8 cellular contexts compared by ENCODE assay signal in the genomic region with DNA sequence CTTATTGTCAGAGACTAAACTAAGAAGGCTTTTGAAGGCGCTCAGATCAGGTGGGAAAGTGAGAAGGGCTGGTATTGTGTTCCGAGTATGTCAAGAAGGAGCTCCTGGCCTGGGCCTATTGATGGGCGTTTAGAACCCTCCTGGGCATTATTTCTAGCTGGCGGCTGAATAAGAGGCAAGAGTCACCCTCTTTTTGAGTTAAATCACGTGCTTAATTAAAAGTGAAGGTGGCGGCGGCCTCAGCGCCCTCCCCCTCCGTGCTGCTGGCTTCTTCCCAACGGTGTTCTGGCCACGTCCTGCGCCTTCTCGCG. TPM values are rescaled to one million over a fixed set of nuclear protein-coding genes. Genes with fewer than 3 reads are reported as not detected.
DNase-seq lines count a peak whose midpoint lies in the region; ATAC-seq and TF ChIP-seq lines count a peak whose summit lies in the region.

No MANE protein-coding gene starts in this region.

- H3K18ac ChIP-seq in IMR-90 (ENCODE audit: low read depth, low read length), result no peak overlapping the region

- H3K4me3 Mint-ChIP-seq in CD8-positive, alpha-beta T cell, result peak overlapping the region; percentile 76
- H3K4me3 Mint-ChIP-seq in nephron progenitor cell, result peak overlapping the region; percentile 77

- TF ChIP-seq POLR2A in IMR-90 (IDR thresholded peaks at IDR 0.05; ENCODE audit: low read depth, low read length), result no peak

- no peak for TF ChIP-seq CTCF in CD8-positive, alpha-beta T cell (IDR thresholded peaks at IDR 0.05)
- no peak for TF ChIP-seq CTCF in IMR-90 (conservative IDR thresholded peaks at IDR 0.05; ENCODE audit: low read depth, low read length)
- TF ChIP-seq CTCF in choroid plexus epithelial cell (conservative IDR thresholded peaks at IDR 0.05; ENCODE audit: low read depth, low read length), result no peak
- TF ChIP-seq CTCF in nephron progenitor cell (IDR thresholded peaks at IDR 0.05), result no peak

- H4K5ac ChIP-seq in IMR-90 (ENCODE audit: low read depth, low read length), result no peak overlapping the region

- H2AK5ac ChIP-seq in IMR-90 (ENCODE audit: low read depth, low read length), result no peak overlapping the region

- peaks cover 23% of the 10 kb centered on the region for H3K9me3 Mint-ChIP-seq in CD8-positive, alpha-beta T cell
- peaks cover 29% of the 10 kb centered on the region for H3K9me3 Mint-ChIP-seq in nephron progenitor cell

- H3K23ac ChIP-seq in IMR-90 (ENCODE audit: low read depth, low read length), result no peak overlapping the region

- H2AK9ac ChIP-seq in IMR-90 (replicated peaks; ENCODE audit: low read depth, low read length, poor library complexity), result peak overlapping the region; percentile 19

- ATAC-seq in CD8-positive, alpha-beta T cell, result no peak
- ATAC-seq in IMR-90 (ENCODE audit: low read depth) (no peak; the same call in 1 of the 2 replicates), HG03045 (IDR thresholded peaks at IDR 0.05; ENCODE audit: unreplicated experiment) (no peak), sciatic nerve (no peak), GM18873 (IDR thresholded peaks at IDR 0.05; ENCODE audit: low FRiP score, unreplicated experiment) (no peak)

- no peak overlapping the region for H4K8ac ChIP-seq in IMR-90 (ENCODE audit: low read depth in 2 of 2, low read length in 2 of 2)

- no peaks in the 10 kb centered on the region for H3K9me1 ChIP-seq in IMR-90 (ENCODE audit: insufficient read depth, low read length)

- POLR2A ChIA-PET in CD8-positive, alpha-beta T cell (lab: Charles Lee), result interaction anchor here (0.9 to 1.2 kb wide), 4 partner anchors 9 to 21 kb away, joined by 3 to 6 read pairs (median 4); a partner anchor contains a TSS
- POLR2A ChIA-PET in IMR-90 (lab: Charles Lee; ENCODE audit: unreplicated experiment), result no interaction called here

- TF ChIP-seq RAD21 in IMR-90 (IDR thresholded peaks at IDR 0.05; ENCODE audit: low read length), result no peak

- no peak overlapping the region for H2BK15ac ChIP-seq in IMR-90 (ENCODE audit: low read depth, low read length)

- H4K91ac ChIP-seq in IMR-90 (ENCODE audit: insufficient read depth, low read depth, low read length), result no peak overlapping the region

- no peaks in the 10 kb centered on the region for H3K79me1 ChIP-seq in IMR-90 (ENCODE audit: low read depth in 1 of 2, low read length in 2 of 2)

- peaks cover 18% of the 10 kb centered on the region for H3K4me1 Mint-ChIP-seq in CD8-positive, alpha-beta T cell (ENCODE audit: low read depth)
- peaks cover 14% of the 10 kb centered on the region for H3K4me1 Mint-ChIP-seq in nephron progenitor cell

- no peak overlapping the region for H2BK20ac ChIP-seq in IMR-90 (ENCODE audit: low read depth, low read length)

- peak overlapping the region; percentile 48 for H3K4me3 ChIP-seq in CD8-positive, alpha-beta T cell (ENCODE audit: low read depth, low read length)
- no peak overlapping the region for H3K4me3 ChIP-seq in IMR-90 (ENCODE audit: insufficient read depth, low read depth, low read length)
- H3K4me3 ChIP-seq in choroid plexus epithelial cell (ENCODE audit: low read depth, low read length), result peak overlapping the region; percentile 39

- no peaks in the 10 kb centered on the region for H4K20me1 ChIP-seq in IMR-90 (ENCODE audit: insufficient read depth, low read length)

- dilution Hi-C loops in IMR-90 (cut with HindIII; ENCODE audit: low sequenced_read_pairs, unreplicated experiment), result no loop called here

- H2AFZ ChIP-seq in IMR-90 (replicated peaks; ENCODE audit: low read length, poor library complexity), result peak overlapping the region; percentile 53

- H3K4me1 ChIP-seq in CD8-positive, alpha-beta T cell (ENCODE audit: insufficient read depth, low read length), result peaks cover 13% of the 10 kb centered on the region
- peaks cover 2% of the 10 kb centered on the region; the same call in 1 of the 2 replicates for H3K4me1 ChIP-seq in IMR-90 (ENCODE audit: control insufficient read depth, insufficient read depth, low read length)

- no peak overlapping the region for H2BK120ac ChIP-seq in IMR-90 (ENCODE audit: low read depth, low read length)

- H3K4ac ChIP-seq in IMR-90 (ENCODE audit: low read depth, low read length), result no peak overlapping the region

- no peak overlapping the region for H3K56ac ChIP-seq in IMR-90 (ENCODE audit: extremely low read depth, insufficient read depth, low read length)

- H3K27ac ChIP-seq in CD8-positive, alpha-beta T cell (ENCODE audit: low read depth, low read length), result no peak overlapping the region
- H3K27ac ChIP-seq in IMR-90 (ENCODE audit: insufficient read depth, low read length), result no peak overlapping the region

- H3K27me3 Mint-ChIP-seq in CD8-positive, alpha-beta T cell (ENCODE audit: low read depth), result peaks cover 52% of the 10 kb centered on the region
- peaks cover 99% of the 10 kb centered on the region for H3K27me3 Mint-ChIP-seq in nephron progenitor cell (ENCODE audit: low read depth, poor library complexity)

- no peak overlapping the region for H3K9ac ChIP-seq in IMR-90 (ENCODE audit: low read depth, low read length)

- H3K4me2 ChIP-seq in IMR-90 (ENCODE audit: low read depth, low read length), result peak overlapping the region; percentile 18; the same call in 1 of the 2 replicates

- DNase-seq in CD8-positive, alpha-beta T cell, result no peak
- DNase-seq in IMR-90, result no peak
- DNase-seq in choroid plexus epithelial cell (ENCODE audit: low read depth), result no peak
- no peak for DNase-seq in nephron progenitor cell
- no peak for DNase-seq in T-helper 9 cell
- no peak for DNase-seq in sciatic nerve (ENCODE audit: low spot score)

- peaks cover 4% of the 10 kb centered on the region for H3K36me3 Mint-ChIP-seq in CD8-positive, alpha-beta T cell
- H3K36me3 Mint-ChIP-seq in nephron progenitor cell (ENCODE audit: low read depth), result peaks cover 8% of the 10 kb centered on the region

- H3K9me3 ChIP-seq in CD8-positive, alpha-beta T cell (ENCODE audit: low read length), result no peaks in the 10 kb centered on the region
- H3K9me3 ChIP-seq in IMR-90 (ENCODE audit: control insufficient read depth, insufficient read depth, low read length), result peaks cover 13% of the 10 kb centered on the region

- H3K27ac Mint-ChIP-seq in CD8-positive, alpha-beta T cell, result no peak overlapping the region
- no peak overlapping the region for H3K27ac Mint-ChIP-seq in nephron progenitor cell

- H3K27me3 ChIP-seq in CD8-positive, alpha-beta T cell (ENCODE audit: insufficient read depth, low read length), result peaks cover 31% of the 10 kb centered on the region
- H3K27me3 ChIP-seq in IMR-90 (ENCODE audit: control insufficient read depth, insufficient read depth, low read length), result peaks cover 51% of the 10 kb centered on the region

- CTCF ChIA-PET in CD8-positive, alpha-beta T cell (lab: Charles Lee), result interaction anchor here (1.0 to 3.0 kb wide), 4 partner anchors 9 to 22 kb away, joined by 3 to 11 read pairs (median 4); no protein-coding TSS in a partner anchor
- CTCF ChIA-PET in IMR-90 (lab: Yijun Ruan, JAX), result interaction anchor here (0.6 kb wide), 1 partner anchor 38 kb away, joined by 7 read pairs; no protein-coding TSS in a partner anchor

- 12% methylated on average over 14 of the region's 14 CpGs; no CpG with 5 or more reads in 1 of the 2 experiments for WGBS in IMR-90 (ENCODE audit: extremely low coverage in 2 of 2, insufficient read length in 1 of 2), 2 experiments

- in situ Hi-C loops in IMR-90 (cut with MboI; ENCODE audit: low sequenced_read_pairs), result no loop called here

- no TSS peak for BruUV-seq in IMR-90 (replicated peaks; lab: Mats Ljungman, UMichigan)

- H3K14ac ChIP-seq in IMR-90 (replicated peaks; ENCODE audit: low read depth, low read length), result no peak overlapping the region

- intact Hi-C loops in CD8-positive, alpha-beta T cell (cut with DNase I, micrococcal nuclease), result no loop called here
- intact Hi-C loops in IMR-90 (cut with micrococcal nuclease), result no loop called here
- intact Hi-C loops in sciatic nerve (cut with DNase I), result no loop called here

- no peaks in the 10 kb centered on the region for H3K36me3 ChIP-seq in CD8-positive, alpha-beta T cell (ENCODE audit: insufficient read depth, low read length)
- H3K36me3 ChIP-seq in IMR-90 (ENCODE audit: control insufficient read depth, insufficient read depth, low read length), result no peaks in the 10 kb centered on the region

- no peak overlapping the region for H2BK5ac ChIP-seq in IMR-90 (ENCODE audit: low read depth, low read length, poor library complexity, severe bottlenecking)

TF ChIP-seq in IMR-90, 13 proteins besides CTCF, POLR2A, EP300 and RAD21:
- no peak for TF ChIP-seq CEBPB (IDR thresholded peaks at IDR 0.05; ENCODE audit: low read depth, low read length)

RNA-seq across cellular contexts. Expression of a gene that starts 21.0 kb away (rescaled TPM):
- 1 to 10 TPM; 6.3 to 7.7 TPM for total RNA-seq in CD8-positive, alpha-beta T cell
- total RNA-seq in IMR-90 (2012; rRNA removed) (66.4 and 80.7 TPM in 2 replicates), sciatic nerve (82.8 TPM)
- 50.1 and 60.4 TPM in 2 replicates for polyA plus RNA-seq in IMR-90 (2012; rRNA removed)
- polyA plus RNA-seq in IMR-90 (2012; cell fraction: cytosol; rRNA removed), result 23.3 and 26.6 TPM in 2 replicates
- polyA plus RNA-seq in IMR-90 (2012; cell fraction: nucleus; rRNA removed; ENCODE audit: low replicate concordance), result 7.8 and 35.9 TPM in 2 replicates

RNA-seq across cellular contexts. Expression of a gene that starts 44.3 kb away (rescaled TPM):
- total RNA-seq in CD8-positive, alpha-beta T cell, result under 1 TPM; 0.14 to 0.28 TPM
- total RNA-seq in IMR-90 (2012; rRNA removed), result 0.18 and 0.28 TPM in 2 replicates
- polyA plus RNA-seq in IMR-90 (2012; rRNA removed), result 0.24 and 0.34 TPM in 2 replicates
- polyA plus RNA-seq in IMR-90 (2012; cell fraction: cytosol; rRNA removed), result 0.26 and 0.39 TPM in 2 replicates
- polyA plus RNA-seq in IMR-90 (2012; cell fraction: nucleus; rRNA removed; ENCODE audit: low replicate concordance), result 1.4 and 1.6 TPM in 2 replicates
- total RNA-seq in sciatic nerve, result 6.2 TPM
